8 cellular contexts compared by ENCODE assay signal in the genomic region with DNA sequence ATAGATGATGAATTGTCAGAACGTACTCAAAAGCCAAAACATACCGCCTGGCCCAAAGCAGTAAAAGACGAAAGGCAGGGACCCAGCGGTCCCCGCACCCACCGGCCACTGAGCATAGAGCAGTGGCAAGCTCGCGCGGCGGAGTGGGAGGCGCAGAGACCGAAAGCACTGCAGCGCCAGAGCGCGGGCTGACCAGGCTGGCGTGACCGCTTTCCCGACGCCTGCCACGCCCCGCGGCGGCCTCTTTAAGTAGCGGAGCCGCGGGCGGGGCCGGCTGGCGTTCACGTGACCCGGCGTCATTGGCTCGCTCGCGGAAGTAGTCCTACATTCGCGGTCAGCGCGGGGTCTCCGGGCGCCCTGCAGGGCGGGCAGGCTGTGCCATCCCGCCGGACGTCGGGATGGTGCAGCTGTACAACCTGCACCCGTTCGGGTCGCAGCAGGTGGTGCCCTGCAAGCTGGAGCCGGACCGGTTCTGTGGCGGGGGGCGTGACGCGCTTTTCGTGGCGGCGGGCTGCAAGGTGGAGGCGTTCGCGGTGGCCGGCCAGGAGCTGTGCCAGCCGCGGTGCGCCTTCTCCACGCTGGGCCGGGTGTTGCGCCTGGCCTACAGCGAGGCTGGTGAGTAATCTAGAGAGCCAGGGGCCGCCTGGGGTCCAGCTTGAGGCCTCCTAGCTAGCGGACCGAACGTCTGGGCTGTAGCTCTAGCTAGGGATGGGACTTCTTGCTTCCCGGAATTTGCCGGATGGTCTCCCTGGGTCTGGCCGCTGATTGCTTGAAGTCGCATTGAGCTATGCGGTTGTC. TPM values are rescaled to one million over a fixed set of nuclear protein-coding genes. Genes with fewer than 3 reads are reported as not detected.
DNase-seq lines count a peak whose midpoint lies in the region; ATAC-seq and TF ChIP-seq lines count a peak whose summit lies in the region.

A gene with protein sequence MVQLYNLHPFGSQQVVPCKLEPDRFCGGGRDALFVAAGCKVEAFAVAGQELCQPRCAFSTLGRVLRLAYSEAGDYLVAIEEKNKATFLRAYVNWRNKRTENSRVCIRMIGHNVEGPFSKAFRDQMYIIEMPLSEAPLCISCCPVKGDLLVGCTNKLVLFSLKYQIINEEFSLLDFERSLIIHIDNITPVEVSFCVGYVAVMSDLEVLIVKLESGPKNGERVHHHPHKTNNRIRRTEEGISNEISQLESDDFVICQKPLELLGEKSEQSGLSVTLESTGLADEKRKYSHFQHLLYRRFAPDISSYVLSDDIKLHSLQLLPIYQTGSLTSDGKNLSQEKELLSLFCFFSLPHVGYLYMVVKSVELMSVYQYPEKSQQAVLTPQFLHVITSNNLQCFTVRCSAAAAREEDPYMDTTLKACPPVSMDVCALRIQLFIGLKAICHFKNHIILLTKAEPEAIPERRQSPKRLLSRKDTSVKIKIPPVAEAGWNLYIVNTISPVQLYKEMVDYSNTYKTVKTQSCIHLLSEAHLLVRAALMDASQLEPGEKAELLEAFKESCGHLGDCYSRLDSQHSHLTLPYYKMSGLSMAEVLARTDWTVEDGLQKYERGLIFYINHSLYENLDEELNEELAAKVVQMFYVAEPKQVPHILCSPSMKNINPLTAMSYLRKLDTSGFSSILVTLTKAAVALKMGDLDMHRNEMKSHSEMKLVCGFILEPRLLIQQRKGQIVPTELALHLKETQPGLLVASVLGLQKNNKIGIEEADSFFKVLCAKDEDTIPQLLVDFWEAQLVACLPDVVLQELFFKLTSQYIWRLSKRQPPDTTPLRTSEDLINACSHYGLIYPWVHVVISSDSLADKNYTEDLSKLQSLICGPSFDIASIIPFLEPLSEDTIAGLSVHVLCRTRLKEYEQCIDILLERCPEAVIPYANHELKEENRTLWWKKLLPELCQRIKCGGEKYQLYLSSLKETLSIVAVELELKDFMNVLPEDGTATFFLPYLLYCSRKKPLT (plus strand): TSS at position 313 of the 798 bp plus-strand sequence. CDS start 86 bp downstream, at position 399.

- H3K36me3 Mint-ChIP-seq in activated B cell treated with CpG ODN at 0.5 μM for 24 hours (ENCODE audit: low read depth) = peaks cover 19% of the 10 kb centered on the region

- peak within 1 kb of the TSS; percentile 98 for H3K4me3 Mint-ChIP-seq in activated B cell treated with CpG ODN at 0.5 μM for 24 hours

- peak; percentile 94 for ATAC-seq in GM19035 (IDR thresholded peaks at IDR 0.05; ENCODE audit: unreplicated experiment)
- ATAC-seq in HG03342 (IDR thresholded peaks at IDR 0.05; ENCODE audit: unreplicated experiment) = peak; percentile 94
- ATAC-seq in activated B cell treated with CpG ODN at 0.5 μM for 24 hours (ENCODE audit: low read depth) = peak; percentile 95

- TF ChIP-seq CTCF in AG10803 (conservative IDR thresholded peaks at IDR 0.05; ENCODE audit: low read length) (no peak), activated B cell treated with CpG ODN at 0.5 μM for 24 hours (IDR thresholded peaks at IDR 0.05) (no peak)

- peak within 1 kb of the TSS; percentile 89 for H3K27ac Mint-ChIP-seq in activated B cell treated with CpG ODN at 0.5 μM for 24 hours

- no peaks in the 10 kb centered on the region for H3K27me3 Mint-ChIP-seq in activated B cell treated with CpG ODN at 0.5 μM for 24 hours

- H3K27ac ChIP-seq in caudate nucleus (ENCODE audit: low read depth, low read length) = peak within 1 kb of the TSS; percentile 83

- CTCF ChIA-PET in activated B cell treated with CpG ODN at 0.5 μM for 24 hours (lab: Charles Lee) = interaction anchor here (0.8 to 2.5 kb wide), 6 partner anchors 10 to 146 kb away, joined by 3 to 24 read pairs (median 6); no protein-coding TSS in a partner anchor

- POLR2A ChIA-PET in activated B cell treated with CpG ODN at 0.5 μM for 24 hours (lab: Charles Lee) = interaction anchor here (0.5 to 2.5 kb wide), 22 partner anchors 9 to 1634 kb away, joined by 3 to 45 read pairs (median 4); a partner anchor contains a TSS

- peaks cover 48% of the 10 kb centered on the region for H3K4me1 Mint-ChIP-seq in activated B cell treated with CpG ODN at 0.5 μM for 24 hours

- peak; percentile 85 for DNase-seq in AG10803 (ENCODE audit: low read depth)
- peak; percentile 88 for DNase-seq in NCI-H345 (lab: John Stamatoyannopoulos, UW)
- peak; percentile 90 for DNase-seq in activated B cell treated with CpG ODN at 0.5 μM for 24 hours
- peak in 60 of 61 donors; percentile 42 to 92 (median 80) for DNase-seq in caudate nucleus (lab: John Stamatoyannopoulos, UW)
- peak; percentile 89 for DNase-seq in inferior parietal cortex (ENCODE audit: extremely low spot score)
- peak; percentile 59 to 72 for DNase-seq in stimulated activated CD4-positive, alpha-beta T cell treated with anti-CD3 and anti-CD28 coated beads, Interleukin-12 subunit alpha, Interleukin-12 subunit beta, amount 100 ng/mL, for 24 hours (ENCODE audit: low read depth in 2 of 2)

- H3K4me3 ChIP-seq in AG10803 (ENCODE audit: low read length) = peak within 1 kb of the TSS; percentile 84

- intact Hi-C loops in activated B cell treated with CpG ODN at 0.5 μM for 24 hours (cut with micrococcal nuclease) = loop anchor here (1.0 to 10.0 kb wide), 12 partner anchors 9 to 1417 kb away; a partner anchor contains a TSS

- no peaks in the 10 kb centered on the region for H3K9me3 Mint-ChIP-seq in activated B cell treated with CpG ODN at 0.5 μM for 24 hours

RNA-seq across cellular contexts. Expression of the gene that starts here (rescaled TPM):
- 30.1 and 30.5 TPM in 2 replicates for total RNA-seq in activated B cell treated with CpG ODN at 0.5 μM for 24 hours

Comparison
In these comparisons a context has a peak if more than half of its experiments do, and no peak if none do; other contexts are left out.
1. Peak in every context shown above with its lines: DNase-seq, ATAC-seq, H3K4me3 ChIP-seq and H3K27ac ChIP-seq.